ENCODE assay signal across 14 cellular contexts in the genomic region with DNA sequence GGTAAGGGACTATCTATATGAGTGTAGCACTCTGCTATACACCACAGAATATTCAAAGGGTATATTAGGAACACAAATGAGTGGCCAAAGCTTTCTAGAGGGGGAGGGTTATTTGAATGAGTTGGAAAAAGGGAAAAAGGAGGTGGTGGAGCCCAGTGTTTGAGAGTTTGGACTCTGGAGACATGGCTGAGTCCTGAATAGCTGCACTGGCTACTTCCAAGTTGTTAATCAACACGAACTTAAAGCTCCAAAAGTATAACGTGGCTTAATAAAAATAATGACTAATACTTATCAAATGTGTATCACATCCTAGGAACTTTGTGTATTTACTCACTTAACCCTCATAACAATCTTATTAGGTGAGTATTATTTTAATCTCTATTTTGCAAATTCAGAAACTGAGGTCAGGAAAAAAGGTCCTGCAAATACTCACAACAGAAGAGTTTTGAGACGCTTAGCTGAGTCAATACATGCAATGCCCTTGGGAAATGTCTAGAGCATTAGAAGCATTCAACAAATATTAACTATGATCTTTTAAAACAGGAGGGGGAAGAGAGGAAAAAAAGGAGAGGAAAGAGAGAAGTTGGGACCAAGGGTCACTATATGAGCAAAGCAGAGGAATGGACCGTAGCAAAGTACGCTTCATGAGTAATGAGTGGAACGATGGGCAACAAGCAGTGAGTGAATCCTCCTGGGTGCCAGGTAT.
DNase-seq lines count a peak whose midpoint lies in the region; ATAC-seq and TF ChIP-seq lines count a peak whose summit lies in the region.
"Had no signal": no experiment of that assay in that cellular context is flagged by ENCODE, and none has a peak within 500 bp of the region (broad histone marks: within the 10 kb centered on the region; RNA-seq: fewer than 3 reads in every experiment).

No MANE protein-coding gene starts in this region.

- POLR2A ChIA-PET in AG04449 (lab: Yijun Ruan, JAX), result interaction anchor here (0.8 to 1.4 kb wide), 4 partner anchors 22 to 107 kb away, joined by 3 to 8 read pairs (median 4); no protein-coding TSS in a partner anchor

- H3K4me3 ChIP-seq in AG04449 (ENCODE audit: low read depth, low read length), result no peak overlapping the region
- H3K4me3 ChIP-seq: spleen had no signal

- no peak for ATAC-seq in esophagus mucosa

- DNase-seq in AG04449 (ENCODE audit: low read depth, low spot score), result peak; percentile 53
- peak; percentile 68 for DNase-seq in M059J (ENCODE audit: low read depth)
- DNase-seq in dermis blood vessel endothelial cell, result peak; percentile 48
- DNase-seq in kidney tubule cell (ENCODE audit: low spot score), result peak; percentile 98
- DNase-seq in NCI-H1092 (lab: John Stamatoyannopoulos, UW), result no peak
- DNase-seq in stimulated activated CD4-positive, alpha-beta T cell treated with anti-CD3 and anti-CD28 coated beads, Interleukin-4, amount 100 ng/mL, for 1 hour, result no peak
- DNase-seq in effector CD8-positive, alpha-beta T cell (lab: John Stamatoyannopoulos, UW), result no peak
- DNase-seq: activated naive CD4-positive, alpha-beta T cell; kidney; NCI-H1092 treated with DMSO at 0.1 percent for 48 hours; spleen; stimulated activated naive CD4-positive, alpha-beta T cell treated with Interleukin-2 at 50 U/mL for 16 hours; T-helper 9 cell had no signal

- CTCF ChIA-PET in AG04449 (lab: Yijun Ruan, JAX), result interaction anchor here (0.5 to 1.2 kb wide), 4 partner anchors 11 to 32 kb away, joined by 3 to 4 read pairs (median 3); no protein-coding TSS in a partner anchor

- no peak for TF ChIP-seq CTCF in AG04449 (IDR thresholded peaks at IDR 0.05; ENCODE audit: insufficient read depth, low read length, missing control alignments)

Comparison
In these comparisons a context has a peak if more than half of its experiments do, and no peak if none do; other contexts are left out.
1. DNase-seq: peak in AG04449 (single experiment), M059J (single experiment), dermis blood vessel endothelial cell (single experiment) and kidney tubule cell (single experiment); none in NCI-H1092 (single experiment), stimulated activated CD4-positive, alpha-beta T cell treated with anti-CD3 and anti-CD28 coated beads, Interleukin-4, amount 100 ng/mL, for 1 hour (single experiment) and effector CD8-positive, alpha-beta T cell (single experiment).